1 cellular context compared by ENCODE assay signal in the genomic region with DNA sequence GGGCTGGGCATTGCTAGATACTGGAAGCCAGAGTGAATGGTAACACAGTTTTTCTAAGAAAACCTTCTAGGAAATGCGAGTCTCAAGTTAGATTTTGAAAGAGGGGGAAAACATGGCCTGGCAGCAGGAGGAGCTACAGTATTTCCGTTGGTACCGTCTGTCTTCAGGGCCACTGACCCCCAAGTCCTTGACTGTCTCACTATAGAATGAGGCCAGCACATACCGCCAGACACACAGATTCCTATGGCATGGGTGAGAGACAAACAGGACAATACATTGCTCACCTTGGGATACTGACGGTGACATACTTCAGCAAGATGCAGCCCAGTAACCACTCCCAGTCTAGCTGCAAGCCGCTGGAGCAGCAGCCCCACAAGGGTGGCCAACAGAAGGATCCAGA.
TF ChIP-seq lines count a peak whose summit lies in the region.

No MANE protein-coding gene starts in this region.

TF ChIP-seq in K562, 482 proteins besides CTCF, POLR2A, EP300 and RAD21:
- TF ChIP-seq ARID2 (IDR thresholded peaks at IDR 0.05), result no peak
- TF ChIP-seq MXI1 (IDR thresholded peaks at IDR 0.05; ENCODE audit: low read depth, low read length), result no peak
- TF ChIP-seq NR2C1 (IDR thresholded peaks at IDR 0.05), result no peak
- TF ChIP-seq NR2C1 (tag; IDR thresholded peaks at IDR 0.05), result no peak
- TF ChIP-seq TRIM28 (IDR thresholded peaks at IDR 0.05), result no peak
- TF ChIP-seq, protein P1, sequence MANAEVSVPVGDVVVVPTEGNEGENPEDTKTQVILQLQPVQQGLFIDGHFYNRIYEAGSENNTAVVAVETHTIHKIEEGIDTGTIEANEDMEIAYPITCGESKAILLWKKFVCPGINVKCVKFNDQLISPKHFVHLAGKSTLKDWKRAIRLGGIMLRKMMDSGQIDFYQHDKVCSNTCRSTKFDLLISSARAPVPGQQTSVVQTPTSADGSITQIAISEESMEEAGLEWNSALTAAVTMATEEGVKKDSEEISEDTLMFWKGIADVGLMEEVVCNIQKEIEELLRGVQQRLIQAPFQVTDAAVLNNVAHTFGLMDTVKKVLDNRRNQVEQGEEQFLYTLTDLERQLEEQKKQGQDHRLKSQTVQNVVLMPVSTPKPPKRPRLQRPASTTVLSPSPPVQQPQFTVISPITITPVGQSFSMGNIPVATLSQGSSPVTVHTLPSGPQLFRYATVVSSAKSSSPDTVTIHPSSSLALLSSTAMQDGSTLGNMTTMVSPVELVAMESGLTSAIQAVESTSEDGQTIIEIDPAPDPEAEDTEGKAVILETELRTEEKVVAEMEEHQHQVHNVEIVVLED (CRISPR knock-in tag; IDR thresholded peaks at IDR 0.05), result no peak
- TF ChIP-seq RHOXF2B (CRISPR knock-in tag; conservative IDR thresholded peaks at IDR 0.05), result no peak
- no peak for TF ChIP-seq RAD51 (IDR thresholded peaks at IDR 0.05; ENCODE audit: borderline replicate concordance, low read depth)
TF ChIP-seq in K562: peak in this region for 0.
